In the genomic region with DNA sequence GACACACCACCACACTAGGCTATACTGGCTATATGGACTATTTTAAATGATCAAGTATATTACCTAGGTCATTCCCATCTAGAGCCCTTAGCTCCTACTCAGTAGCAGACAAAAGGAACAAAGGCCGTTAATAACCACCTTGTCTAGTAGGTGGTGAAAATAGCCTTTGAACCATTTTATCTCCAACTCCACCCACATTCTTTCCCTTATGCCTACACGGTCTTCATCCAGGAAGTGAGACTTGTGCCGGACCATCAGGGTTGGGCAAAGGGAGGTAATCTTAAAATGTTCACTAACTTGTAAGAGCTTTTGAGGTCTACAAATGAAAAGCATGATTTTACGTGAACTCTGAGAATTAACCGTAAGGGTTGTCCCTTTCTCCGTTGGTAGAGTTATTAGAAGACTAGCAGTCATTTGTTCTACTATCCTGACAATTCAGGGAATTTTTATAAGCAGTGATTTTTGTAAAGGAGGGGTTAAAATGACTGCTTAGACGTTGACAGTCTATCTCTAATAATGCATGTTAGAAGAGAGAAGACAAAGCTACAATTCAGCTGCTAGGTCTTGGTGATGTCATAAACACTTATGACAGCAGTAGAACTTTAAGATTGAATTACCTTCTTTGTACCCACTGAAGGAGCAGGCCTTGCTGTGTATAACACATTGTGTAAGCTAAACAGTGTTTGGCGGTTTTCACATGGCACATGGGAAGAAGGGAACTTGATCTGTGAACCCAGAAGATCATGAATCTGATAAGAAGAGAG, we compare ENCODE assay signal across 18 cellular contexts.
"Had no signal": no experiment of that assay in that cellular context is flagged by ENCODE, and none has a peak within 500 bp of the region (broad histone marks: within the 10 kb centered on the region; RNA-seq: fewer than 3 reads in every experiment).

No MANE protein-coding gene starts in this region.

- H3K9me3 ChIP-seq: colonic mucosa, left ventricle myocardium inferior, lower lobe of right lung, prostate gland, testis, tibial nerve had no signal

- H3K36me3 ChIP-seq: colonic mucosa, heart right ventricle, left ventricle myocardium inferior, lower lobe of right lung, prostate gland, tibial nerve had no signal

- H3K4me1 ChIP-seq: colonic mucosa, heart right ventricle, left ventricle myocardium inferior, lower lobe of right lung, parathyroid adenoma, prostate gland, testis, tibial nerve had no signal

- H3K27me3 ChIP-seq: colonic mucosa, foreskin keratinocyte, heart right ventricle, testis, tibial nerve had no signal

- H3K4me3 ChIP-seq: colonic mucosa, heart right ventricle, left ventricle myocardium inferior, lower lobe of right lung, prostate gland, testis, tibial nerve had no signal

- DNase-seq: colonic mucosa; dermis blood vessel endothelial cell; erythroblast; foreskin keratinocyte; heart right ventricle; immature natural killer cell; left ventricle myocardium inferior; lower lobe of right lung; stimulated activated CD4-positive, alpha-beta T cell treated with anti-CD3 and anti-CD28 coated beads, Interleukin-2, amount 100 ng/mL, for 24 hours; stimulated activated CD4-positive, alpha-beta T cell treated with anti-CD3 and anti-CD28 coated beads, Interleukin-4, amount 100 ng/mL, for 4 hours; stimulated activated naive B cell treated with anti-CD40 and anti-IgM and Interleukin-4, amounts not matched to agents 10 μg/mL and 1 μg/mL and 100 μg/mL, for 72 hours; stimulated activated naive CD8-positive, alpha-beta T cell treated with anti-CD3 and anti-CD28 coated beads, Interleukin-15, amount 100 ng/mL, for 72 hours; testis had no signal

- FAIRE-seq: keratinocyte had no signal

- H3K27ac ChIP-seq: colonic mucosa, foreskin keratinocyte, heart right ventricle, left ventricle myocardium inferior, lower lobe of right lung, parathyroid adenoma, prostate gland, testis, tibial nerve had no signal

- ATAC-seq: foreskin keratinocyte; heart right ventricle; lower lobe of right lung; sciatic nerve; stimulated activated naive B cell treated with anti-CD40 and anti-IgM and Interleukin-4, amounts not matched to agents 10 μg/mL and 1 μg/mL and 100 μg/mL, for 72 hours; stimulated activated naive CD8-positive, alpha-beta T cell treated with anti-CD3 and anti-CD28 coated beads, Interleukin-15, amount 100 ng/mL, for 72 hours had no signal
